ENCODE assay signal across 7 cellular contexts in genomic region chrX:41024335-41024734, GRCh38.
DNase-seq lines count a peak whose midpoint lies in the region; ATAC-seq and TF ChIP-seq lines count a peak whose summit lies in the region.
"Not testable (repeated sequence)": the region's sequence is repeated elsewhere in the genome, so short reads cannot be mapped to it uniquely, and the experiment has no call there.

No MANE protein-coding gene starts in this region.

- 71% methylated on average over 3 of the region's 3 CpGs for WGBS in HUES64
- 49% methylated on average over 3 of the region's 3 CpGs; no CpG with 5 or more reads in 1 of the 2 donors for WGBS in testis, 2 donors

- not testable (repeated sequence) for H3K27me3 Mint-ChIP-seq in WTC11 (ENCODE audit: low read depth)

- H3K36me3 ChIP-seq in HUES64 (ENCODE audit: insufficient read depth, low read length); iPS-20b (ENCODE audit: insufficient read depth, low read depth, low read length); testis (ENCODE audit: low read depth, missing control alignments): not testable (repeated sequence)

- not testable (repeated sequence) for H3K4me3 Mint-ChIP-seq in WTC11

- not testable (repeated sequence) for TF ChIP-seq CTCF in WTC11 (IDR thresholded peaks at IDR 0.05)
- TF ChIP-seq CTCF in testis (IDR thresholded peaks at IDR 0.05), result peak; percentile 25 to 34 (median 28)

- H3K27me3 ChIP-seq in HUES64 (ENCODE audit: insufficient read depth, low read length); iPS-20b (ENCODE audit: insufficient read depth, low read length); testis: not testable (repeated sequence)

- H3K36me3 Mint-ChIP-seq in WTC11, result not testable (repeated sequence)

- peak overlapping the region; percentile 90 for H3K27ac Mint-ChIP-seq in WTC11

- intact Hi-C loops in testis (cut with DNase I; ENCODE audit: low total_unique reads), result not testable (repeated sequence)

- CTCF ChIA-PET in WTC11 (lab: Charles Lee), result not testable (repeated sequence)

- H3K4me1 ChIP-seq in HUES64 (ENCODE audit: insufficient read depth, low read length) (peaks cover 24% of the 10 kb centered on the region), iPS-20b (ENCODE audit: insufficient read depth, low read length) (peaks cover 11% of the 10 kb centered on the region; the same call in 1 of the 2 replicates)
- H3K4me1 ChIP-seq in testis, result not testable (repeated sequence)

- peak; percentile 39 for DNase-seq in ELF-1 (ENCODE audit: low read depth, low spot score)
- DNase-seq in OCI-M1 (lab: John Stamatoyannopoulos, UW), result peak; percentile 2
- DNase-seq in WTC11 (ENCODE audit: low spot score); testis: not testable (repeated sequence)
- peak; percentile 2 to 8 for DNase-seq in erythroblast (lab: John Stamatoyannopoulos, UW)

- peaks cover 40% of the 10 kb centered on the region for H3K4me1 Mint-ChIP-seq in WTC11

- not testable (repeated sequence) for ATAC-seq in WTC11

- POLR2A ChIA-PET in WTC11 (lab: Charles Lee), result not testable (repeated sequence)

- H3K9me3 Mint-ChIP-seq in WTC11, result not testable (repeated sequence)

- not testable (repeated sequence) for H3K9ac ChIP-seq in HUES64 (ENCODE audit: low read depth, low read length); iPS-20b (ENCODE audit: low read depth, low read length)

- not testable (repeated sequence) for TF ChIP-seq POLR2A in erythroblast (IDR thresholded peaks at IDR 0.05; ENCODE audit: low read length); testis (IDR thresholded peaks at IDR 0.05)

- H3K9me3 ChIP-seq in HUES64 (ENCODE audit: insufficient read depth, low read depth, low read length); iPS-20b (ENCODE audit: insufficient read depth, low read depth, low read length); testis: not testable (repeated sequence)

- not testable (repeated sequence) for H3K4me3 ChIP-seq in HUES64 (ENCODE audit: low read length); iPS-20b (ENCODE audit: low read length); testis

- H3K27ac ChIP-seq in HUES64 (ENCODE audit: low read depth, low read length) (peak overlapping the region; percentile 99; the same call in 1 of the 2 replicates), iPS-20b (ENCODE audit: low read length) (peak overlapping the region; percentile 98)
- H3K27ac ChIP-seq in testis, result not testable (repeated sequence)
